1 cellular context compared by ENCODE assay signal in genomic region chr18:48764452-48764851, GRCh38.
TF ChIP-seq lines count a peak whose summit lies in the region.

No MANE protein-coding gene starts in this region.

TF ChIP-seq in H1, 55 proteins besides CTCF, POLR2A, EP300 and RAD21:
- TF ChIP-seq KDM5A (IDR thresholded peaks at IDR 0.05; ENCODE audit: low read length) (no peak), CEBPB (IDR thresholded peaks at IDR 0.05; ENCODE audit: low read depth, low read length) (no peak)
